ENCODE assay signal across 7 cellular contexts in genomic region chr4:135864304-135864703, GRCh38.
DNase-seq lines count a peak whose midpoint lies in the region; ATAC-seq and TF ChIP-seq lines count a peak whose summit lies in the region.
"Not testable (repeated sequence)": the region's sequence is repeated elsewhere in the genome, so short reads cannot be mapped to it uniquely, and the experiment has no call there.

No MANE protein-coding gene starts in this region.

- CTCF ChIA-PET in SK-N-SH (lab: Yijun Ruan, JAX), result interaction anchor here (0.6 kb wide), 1 partner anchor 103 kb away, joined by 3 read pairs; no protein-coding TSS in a partner anchor

- H3K4me3 ChIP-seq in Jurkat, Clone E6-1 (ENCODE audit: low read length); breast epithelium: not testable (repeated sequence)
- peak overlapping the region in 1 of 2 experiments; percentile 12; a peak in 1 of 4 replicates for H3K4me3 ChIP-seq in SK-N-SH (ENCODE audit: low read depth in 2 of 2, low read length in 1 of 2)

- H3K9me2 ChIP-seq in SK-N-SH, result not testable (repeated sequence)

- H3K4me3 Mint-ChIP-seq in nephron progenitor cell, result not testable (repeated sequence)

- not testable (repeated sequence) for H3K9ac ChIP-seq in SK-N-SH

- peak; percentile 16 for DNase-seq in EL
- DNase-seq in Jurkat, Clone E6-1 (ENCODE audit: low read depth, low spot score), result peak; percentile 11
- DNase-seq in NCI-H510A (lab: John Stamatoyannopoulos, UW), result peak; percentile 36
- not testable (repeated sequence) for DNase-seq in SK-N-SH
- peak; percentile 17 to 54 for DNase-seq in breast epithelium (ENCODE audit: low spot score in 2 of 2)
- DNase-seq in foreskin keratinocyte, result peak in 1 of 2 donors; percentile 22
- DNase-seq in nephron progenitor cell, result peak; percentile 64

- H3F3A ChIP-seq in SK-N-SH (replicated peaks; ENCODE audit: insufficient read depth), result not testable (repeated sequence)

- POLR2A ChIA-PET in SK-N-SH (lab: Yijun Ruan, JAX), result not testable (repeated sequence)

- not testable (repeated sequence) for TF ChIP-seq RAD21 in SK-N-SH (IDR thresholded peaks at IDR 0.05; ENCODE audit: low read length)

- intact Hi-C loops in breast epithelium (cut with DNase I; ENCODE audit: low total_unique reads), result not testable (repeated sequence)

- not testable (repeated sequence) for H3K27ac Mint-ChIP-seq in nephron progenitor cell

- H3K9me3 Mint-ChIP-seq in nephron progenitor cell, result not testable (repeated sequence)

- peak; percentile 46 for TF ChIP-seq CTCF in SK-N-SH (IDR thresholded peaks at IDR 0.05)
- not testable (repeated sequence) for TF ChIP-seq CTCF in breast epithelium (IDR thresholded peaks at IDR 0.05)
- peak; percentile 9 for TF ChIP-seq CTCF in foreskin keratinocyte (conservative IDR thresholded peaks at IDR 0.05)
- TF ChIP-seq CTCF in nephron progenitor cell (IDR thresholded peaks at IDR 0.05), result peak; percentile 52

- WGBS in SK-N-SH (ENCODE audit: low lambda C conversion rate), result 46% methylated on average over 10 of the region's 10 CpGs

- H3K36me3 Mint-ChIP-seq in nephron progenitor cell (ENCODE audit: low read depth), result not testable (repeated sequence)

- H3K27me3 Mint-ChIP-seq in nephron progenitor cell (ENCODE audit: low read depth, poor library complexity), result not testable (repeated sequence)

- not testable (repeated sequence) for ATAC-seq in foreskin keratinocyte

- not testable (repeated sequence) for H3K27ac ChIP-seq in SK-N-SH (ENCODE audit: low read depth in 2 of 2, low read length in 1 of 2); breast epithelium; foreskin keratinocyte

- H3K4me2 ChIP-seq in SK-N-SH, result not testable (repeated sequence)

- TF ChIP-seq EP300 in SK-N-SH (IDR thresholded peaks at IDR 0.05; ENCODE audit: borderline replicate concordance in 1 of 2, low read depth in 1 of 2, low read length in 1 of 2), result not testable (repeated sequence)

- not testable (repeated sequence) for H4K20me1 ChIP-seq in SK-N-SH (ENCODE audit: insufficient read depth)

- not testable (repeated sequence) for H3K27me3 ChIP-seq in SK-N-SH (ENCODE audit: insufficient read depth); breast epithelium; foreskin keratinocyte

- H2AFZ ChIP-seq in SK-N-SH (ENCODE audit: low read depth), result not testable (repeated sequence)

- H3K9me3 ChIP-seq in SK-N-SH, breast epithelium: not testable (repeated sequence)

- H3K79me2 ChIP-seq in SK-N-SH (ENCODE audit: insufficient read depth), result not testable (repeated sequence)

- H3K4me1 Mint-ChIP-seq in nephron progenitor cell, result not testable (repeated sequence)

- not testable (repeated sequence) for TF ChIP-seq POLR2A in breast epithelium (IDR thresholded peaks at IDR 0.05)

- not testable (repeated sequence) for H3K36me3 ChIP-seq in SK-N-SH (replicated peaks in 1 of 2; ENCODE audit: control insufficient read depth in 1 of 2, insufficient read depth in 2 of 2, low read length in 1 of 2); breast epithelium

- H3K4me1 ChIP-seq in SK-N-SH (ENCODE audit: control insufficient read depth in 1 of 2, insufficient read depth in 2 of 2, low read depth in 1 of 2, low read length in 1 of 2); breast epithelium; foreskin keratinocyte: not testable (repeated sequence)
